ENCODE assay signal across 1 cellular context in the genomic region with DNA sequence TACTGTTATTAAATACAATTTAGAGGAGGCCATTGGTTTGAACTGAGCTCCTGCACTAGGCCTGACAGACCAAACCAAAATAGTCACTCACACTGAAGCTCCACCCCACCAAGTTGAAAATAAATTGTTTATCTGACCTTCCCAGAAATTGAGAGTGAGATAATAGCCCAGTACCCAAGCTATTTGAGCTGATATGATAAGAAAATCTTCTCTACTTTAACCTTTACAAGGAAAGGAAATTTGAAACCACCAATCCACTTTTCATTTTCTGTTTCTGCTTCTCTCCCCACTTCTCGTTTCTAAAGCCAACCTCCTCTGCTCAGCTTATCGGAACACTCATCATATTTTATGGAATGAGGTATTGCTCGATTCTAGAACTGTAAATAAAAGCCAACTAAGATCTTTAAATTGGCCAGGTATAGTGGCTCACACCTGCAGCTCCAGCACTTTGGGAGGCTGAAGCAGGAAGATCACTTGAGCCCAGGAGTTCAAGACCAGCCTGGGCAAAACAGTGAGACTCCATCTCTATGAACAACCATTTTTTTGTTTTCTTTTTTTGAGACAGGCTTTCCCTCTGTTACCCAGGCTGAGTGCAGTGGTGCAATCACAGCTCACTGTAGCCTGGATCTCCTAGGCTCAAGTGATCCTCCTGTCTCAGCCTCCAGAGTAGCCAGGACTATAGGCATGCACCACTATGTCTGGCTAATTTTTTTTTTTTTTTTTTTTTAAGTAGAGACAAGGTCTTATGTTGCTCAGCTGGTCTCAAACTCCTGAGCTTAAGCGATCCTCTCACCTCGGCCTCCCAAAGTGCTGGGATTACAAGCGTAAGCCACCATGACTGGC.
TF ChIP-seq lines count a peak whose summit lies in the region.

No MANE protein-coding gene starts in this region.

TF ChIP-seq in K562, 482 proteins besides CTCF, POLR2A, EP300 and RAD21 (continued from another document and continues in another):
- TF ChIP-seq MGA (IDR thresholded peaks at IDR 0.05) = no peak
- TF ChIP-seq ADNP (tag; IDR thresholded peaks at IDR 0.05) = peak; percentile 90
- no peak for TF ChIP-seq FOXK1 (CRISPR knock-in tag; IDR thresholded peaks at IDR 0.05; ENCODE audit: borderline replicate concordance)
- peak; percentile 51; the same call in 1 of the 2 replicates for TF ChIP-seq C11orf30 (IDR thresholded peaks at IDR 0.05; ENCODE audit: low read depth)
- TF ChIP-seq CHAMP1 (IDR thresholded peaks at IDR 0.05) = peak; percentile 54
- no peak for TF ChIP-seq ZHX1 (conservative IDR thresholded peaks at IDR 0.05; ENCODE audit: low read length)
- TF ChIP-seq ZKSCAN3 (CRISPR knock-in tag; IDR thresholded peaks at IDR 0.05) = no peak
- no peak for TF ChIP-seq DLX4 (CRISPR knock-in tag; IDR thresholded peaks at IDR 0.05)
- TF ChIP-seq GTF3C2 (IDR thresholded peaks at IDR 0.05; ENCODE audit: borderline replicate concordance, extremely low read depth, insufficient read length) = no peak
- no peak; a peak in 1 of 4 replicates for TF ChIP-seq FOXK2 (conservative IDR thresholded peaks at IDR 0.05 in 1 of 2, IDR thresholded peaks at IDR 0.05 in 1 of 2; ENCODE audit: low read depth in 2 of 2)
- no peak for TF ChIP-seq HEY1 (CRISPR knock-in tag; IDR thresholded peaks at IDR 0.05; ENCODE audit: borderline replicate concordance)
- peak; percentile 21 for TF ChIP-seq E2F8 (IDR thresholded peaks at IDR 0.05; ENCODE audit: low read depth, partially characterized antibody)
- no peak for TF ChIP-seq E4F1 (CRISPR knock-in tag; IDR thresholded peaks at IDR 0.05; ENCODE audit: borderline replicate concordance)
- no peak for TF ChIP-seq NONO (IDR thresholded peaks at IDR 0.05; ENCODE audit: low read depth in 2 of 2, low read length in 1 of 2)
- no peak for TF ChIP-seq HMG20A (CRISPR knock-in tag; conservative IDR thresholded peaks at IDR 0.05)
- TF ChIP-seq NRF1 (conservative IDR thresholded peaks at IDR 0.05 in 1 of 2, IDR thresholded peaks at IDR 0.05 in 1 of 2) = no peak
- TF ChIP-seq HNRNPH1 (optimal IDR thresholded peaks at IDR 0.05; ENCODE audit: low read depth, low read length) = no peak
- no peak for TF ChIP-seq ZNF217 (CRISPR knock-in tag; IDR thresholded peaks at IDR 0.05)
- TF ChIP-seq PHF8 (IDR thresholded peaks at IDR 0.05; ENCODE audit: borderline replicate concordance, low read length) = no peak
- TF ChIP-seq CC2D1A (IDR thresholded peaks at IDR 0.05) = no peak
